In the genomic region with DNA sequence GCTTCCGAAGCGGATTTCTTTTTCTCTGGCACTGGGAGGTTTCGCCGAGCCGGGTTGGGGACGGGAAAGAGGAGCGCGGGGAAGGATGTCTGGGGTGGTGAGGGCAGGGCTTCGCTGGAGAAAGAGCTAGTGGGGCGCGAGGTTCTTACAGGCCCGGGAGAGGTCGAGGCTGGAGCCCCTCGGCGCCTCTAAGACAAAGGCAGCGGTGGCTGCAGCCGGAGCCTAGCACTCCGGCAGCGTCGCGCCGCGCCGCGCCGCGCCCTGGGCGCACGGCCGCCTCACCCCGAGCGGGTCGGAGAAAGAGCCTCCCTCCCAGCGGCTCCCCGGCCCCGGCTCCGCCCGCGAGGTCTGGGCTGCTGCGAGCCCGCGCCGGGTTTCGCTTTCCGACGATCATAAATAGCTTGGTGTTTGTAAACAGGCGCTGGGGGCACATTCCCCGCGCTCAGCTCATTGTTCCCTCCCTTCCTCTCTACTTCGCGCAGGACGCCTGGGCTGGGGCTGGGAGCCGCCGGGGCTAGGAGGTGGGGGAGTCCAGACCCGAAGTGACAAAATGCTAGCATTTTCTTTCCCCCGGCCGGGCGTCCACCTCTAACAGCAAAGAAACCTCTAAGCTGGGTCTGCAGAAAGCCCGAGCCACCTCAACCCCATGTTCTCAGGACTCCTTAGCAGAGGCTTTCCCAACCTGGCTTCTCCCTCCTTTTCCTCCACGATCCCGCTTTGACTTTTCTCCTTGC, we compare ENCODE assay signal across 8 cellular contexts. TPM values are rescaled to one million over a fixed set of nuclear protein-coding genes. Genes with fewer than 3 reads are reported as not detected.
A peak's percentile ranks its signal among the peaks of the same experiment; 100 is the strongest.
DNase-seq lines count a peak whose midpoint lies in the region; ATAC-seq and TF ChIP-seq lines count a peak whose summit lies in the region.

No MANE protein-coding gene starts in this region.

- H3K4me1 Mint-ChIP-seq in WTC11 (peaks cover 52% of the 10 kb centered on the region), nephron progenitor cell (peaks cover 36% of the 10 kb centered on the region)

- peak overlapping the region; percentile 97 for H3K4me3 Mint-ChIP-seq in WTC11
- peak overlapping the region; percentile 93 for H3K4me3 Mint-ChIP-seq in nephron progenitor cell

- peak overlapping the region; percentile 85 to 98 (median 91) for H3K4me2 ChIP-seq in BLaER1 treated with 17β-estradiol and CSF1 and Interleukin-3, amounts not matched to agents 10 nM and 100 nM

- peaks cover 0 to 66% (median 51%) of the 10 kb centered on the region in 11 experiments; a peak in 16 of 22 replicates for H4K20me1 ChIP-seq in BLaER1 treated with 17β-estradiol and CSF1 and Interleukin-3, amounts not matched to agents 10 nM and 100 nM

- H3K4me3 ChIP-seq in BLaER1 treated with 17β-estradiol and CSF1 and Interleukin-3, amounts not matched to agents 10 nM and 100 nM = peak overlapping the region; percentile 51 to 71 (median 60)
- H3K4me3 ChIP-seq in NB4 (ENCODE audit: low read depth, low read length) = peak overlapping the region; percentile 61

- H3K27me3 ChIP-seq in BLaER1 treated with 17β-estradiol and CSF1 and Interleukin-3, amounts not matched to agents 10 nM and 100 nM = peaks cover 91 to 97% (median 97%) of the 10 kb centered on the region in 11 experiments
- H3K27me3 ChIP-seq in foreskin keratinocyte = no peaks in the 10 kb centered on the region

- H3K9me3 Mint-ChIP-seq in WTC11 = no peaks in the 10 kb centered on the region
- no peaks in the 10 kb centered on the region for H3K9me3 Mint-ChIP-seq in nephron progenitor cell

- peaks cover 0 to 17% (median 3%) of the 10 kb centered on the region in 11 experiments; a peak in 11 of 22 replicates for H3K9me3 ChIP-seq in BLaER1 treated with 17β-estradiol and CSF1 and Interleukin-3, amounts not matched to agents 10 nM and 100 nM (replicated peaks in 1 of 11)

- H3K27ac ChIP-seq in BLaER1 treated with 17β-estradiol and CSF1 and Interleukin-3, amounts not matched to agents 10 nM and 100 nM = no peak overlapping the region
- peak overlapping the region; percentile 73 for H3K27ac ChIP-seq in foreskin keratinocyte

- peaks cover 6 to 24% (median 20%) of the 10 kb centered on the region in 10 experiments; a peak in 17 of 20 replicates for H3K4me1 ChIP-seq in BLaER1 treated with 17β-estradiol and CSF1 and Interleukin-3, amounts not matched to agents 10 nM and 100 nM
- no peaks in the 10 kb centered on the region for H3K4me1 ChIP-seq in foreskin keratinocyte

- no peaks in the 10 kb centered on the region for H3K36me3 ChIP-seq in BLaER1 treated with 17β-estradiol and CSF1 and Interleukin-3, amounts not matched to agents 10 nM and 100 nM

- H3K27ac Mint-ChIP-seq in WTC11 = no peak overlapping the region
- peak overlapping the region; percentile 99 for H3K27ac Mint-ChIP-seq in nephron progenitor cell

- DNase-seq in NB4 (ENCODE audit: low read depth) (peak; percentile 68), WTC11 (ENCODE audit: low spot score) (peak; percentile 67), foreskin keratinocyte (peak; percentile 57 to 78), nephron progenitor cell (peak; percentile 74)
- no peak for DNase-seq in stimulated activated CD4-positive, alpha-beta T cell treated with anti-CD3 and anti-CD28 coated beads, Interleukin-15, amount 100 ng/mL, for 24 hours

- TF ChIP-seq CTCF in NB4 (IDR thresholded peaks at IDR 0.05; ENCODE audit: low read depth, low read length) (no peak), WTC11 (IDR thresholded peaks at IDR 0.05) (no peak), foreskin keratinocyte (conservative IDR thresholded peaks at IDR 0.05) (no peak), nephron progenitor cell (IDR thresholded peaks at IDR 0.05) (no peak)

- peak; percentile 49 for ATAC-seq in GM19351 (IDR thresholded peaks at IDR 0.05; ENCODE audit: unreplicated experiment)
- peak; percentile 32 for ATAC-seq in WTC11
- peak; percentile 51 for ATAC-seq in foreskin keratinocyte
- ATAC-seq in HG03342 (IDR thresholded peaks at IDR 0.05; ENCODE audit: unreplicated experiment) = no peak

- H3K27me3 Mint-ChIP-seq in WTC11 (ENCODE audit: low read depth) (peaks cover 100% of the 10 kb centered on the region), nephron progenitor cell (ENCODE audit: low read depth, poor library complexity) (no peaks in the 10 kb centered on the region)

- POLR2A ChIA-PET in WTC11 (lab: Charles Lee) = interaction anchor here (1.0 to 1.5 kb wide), 3 partner anchors 12 to 143 kb away, joined by 3 to 6 read pairs (median 4); no protein-coding TSS in a partner anchor

- TF ChIP-seq POLR2A in NB4 (IDR thresholded peaks at IDR 0.05; ENCODE audit: extremely low read depth, insufficient read length) = no peak

- CTCF ChIA-PET in WTC11 (lab: Charles Lee) = interaction anchor here (0.6 to 5.8 kb wide), 9 partner anchors 11 to 794 kb away, joined by 3 to 81 read pairs (median 7); no protein-coding TSS in a partner anchor

- H3K36me3 Mint-ChIP-seq in WTC11 (no peaks in the 10 kb centered on the region), nephron progenitor cell (ENCODE audit: low read depth) (peaks cover 12% of the 10 kb centered on the region)

- H3K9ac ChIP-seq in BLaER1 treated with 17β-estradiol and CSF1 and Interleukin-3, amounts not matched to agents 10 nM and 100 nM = peak overlapping the region in 9 of 11 experiments; percentile 26 to 58 (median 45); a peak in 14 of 22 replicates

TF ChIP-seq in WTC11, 78 proteins besides CTCF, POLR2A, EP300 and RAD21 (continues in another document):
- TF ChIP-seq, protein P1, sequence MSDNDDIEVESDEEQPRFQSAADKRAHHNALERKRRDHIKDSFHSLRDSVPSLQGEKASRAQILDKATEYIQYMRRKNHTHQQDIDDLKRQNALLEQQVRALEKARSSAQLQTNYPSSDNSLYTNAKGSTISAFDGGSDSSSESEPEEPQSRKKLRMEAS (CRISPR knock-in tag; IDR thresholded peaks at IDR 0.05) = no peak
- TF ChIP-seq NR3C1 (CRISPR knock-in tag; conservative IDR thresholded peaks at IDR 0.05; ENCODE audit: low read depth) = no peak
- TF ChIP-seq, protein P2, sequence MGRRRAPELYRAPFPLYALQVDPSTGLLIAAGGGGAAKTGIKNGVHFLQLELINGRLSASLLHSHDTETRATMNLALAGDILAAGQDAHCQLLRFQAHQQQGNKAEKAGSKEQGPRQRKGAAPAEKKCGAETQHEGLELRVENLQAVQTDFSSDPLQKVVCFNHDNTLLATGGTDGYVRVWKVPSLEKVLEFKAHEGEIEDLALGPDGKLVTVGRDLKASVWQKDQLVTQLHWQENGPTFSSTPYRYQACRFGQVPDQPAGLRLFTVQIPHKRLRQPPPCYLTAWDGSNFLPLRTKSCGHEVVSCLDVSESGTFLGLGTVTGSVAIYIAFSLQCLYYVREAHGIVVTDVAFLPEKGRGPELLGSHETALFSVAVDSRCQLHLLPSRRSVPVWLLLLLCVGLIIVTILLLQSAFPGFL (CRISPR knock-in tag; IDR thresholded peaks at IDR 0.05; ENCODE audit: borderline replicate concordance) = no peak
- TF ChIP-seq SP1 (CRISPR knock-in tag; conservative IDR thresholded peaks at IDR 0.05) = 0 out of 2 replicates have a peak, but pooled peaks have one; percentile 22
- TF ChIP-seq, protein P3, sequence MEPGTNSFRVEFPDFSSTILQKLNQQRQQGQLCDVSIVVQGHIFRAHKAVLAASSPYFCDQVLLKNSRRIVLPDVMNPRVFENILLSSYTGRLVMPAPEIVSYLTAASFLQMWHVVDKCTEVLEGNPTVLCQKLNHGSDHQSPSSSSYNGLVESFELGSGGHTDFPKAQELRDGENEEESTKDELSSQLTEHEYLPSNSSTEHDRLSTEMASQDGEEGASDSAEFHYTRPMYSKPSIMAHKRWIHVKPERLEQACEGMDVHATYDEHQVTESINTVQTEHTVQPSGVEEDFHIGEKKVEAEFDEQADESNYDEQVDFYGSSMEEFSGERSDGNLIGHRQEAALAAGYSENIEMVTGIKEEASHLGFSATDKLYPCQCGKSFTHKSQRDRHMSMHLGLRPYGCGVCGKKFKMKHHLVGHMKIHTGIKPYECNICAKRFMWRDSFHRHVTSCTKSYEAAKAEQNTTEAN (CRISPR knock-in tag; IDR thresholded peaks at IDR 0.05) = peak; percentile 68; the same call in 1 of the 2 replicates
- no peak for TF ChIP-seq GTF2I (CRISPR knock-in tag; conservative IDR thresholded peaks at IDR 0.05)
- TF ChIP-seq, protein P4, sequence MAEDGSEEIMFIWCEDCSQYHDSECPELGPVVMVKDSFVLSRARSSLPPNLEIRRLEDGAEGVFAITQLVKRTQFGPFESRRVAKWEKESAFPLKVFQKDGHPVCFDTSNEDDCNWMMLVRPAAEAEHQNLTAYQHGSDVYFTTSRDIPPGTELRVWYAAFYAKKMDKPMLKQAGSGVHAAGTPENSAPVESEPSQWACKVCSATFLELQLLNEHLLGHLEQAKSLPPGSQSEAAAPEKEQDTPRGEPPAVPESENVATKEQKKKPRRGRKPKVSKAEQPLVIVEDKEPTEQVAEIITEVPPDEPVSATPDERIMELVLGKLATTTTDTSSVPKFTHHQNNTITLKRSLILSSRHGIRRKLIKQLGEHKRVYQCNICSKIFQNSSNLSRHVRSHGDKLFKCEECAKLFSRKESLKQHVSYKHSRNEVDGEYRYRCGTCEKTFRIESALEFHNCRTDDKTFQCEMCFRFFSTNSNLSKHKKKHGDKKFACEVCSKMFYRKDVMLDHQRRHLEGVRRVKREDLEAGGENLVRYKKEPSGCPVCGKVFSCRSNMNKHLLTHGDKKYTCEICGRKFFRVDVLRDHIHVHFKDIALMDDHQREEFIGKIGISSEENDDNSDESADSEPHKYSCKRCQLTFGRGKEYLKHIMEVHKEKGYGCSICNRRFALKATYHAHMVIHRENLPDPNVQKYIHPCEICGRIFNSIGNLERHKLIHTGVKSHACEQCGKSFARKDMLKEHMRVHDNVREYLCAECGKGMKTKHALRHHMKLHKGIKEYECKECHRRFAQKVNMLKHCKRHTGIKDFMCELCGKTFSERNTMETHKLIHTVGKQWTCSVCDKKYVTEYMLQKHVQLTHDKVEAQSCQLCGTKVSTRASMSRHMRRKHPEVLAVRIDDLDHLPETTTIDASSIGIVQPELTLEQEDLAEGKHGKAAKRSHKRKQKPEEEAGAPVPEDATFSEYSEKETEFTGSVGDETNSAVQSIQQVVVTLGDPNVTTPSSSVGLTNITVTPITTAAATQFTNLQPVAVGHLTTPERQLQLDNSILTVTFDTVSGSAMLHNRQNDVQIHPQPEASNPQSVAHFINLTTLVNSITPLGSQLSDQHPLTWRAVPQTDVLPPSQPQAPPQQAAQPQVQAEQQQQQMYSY (CRISPR knock-in tag; IDR thresholded peaks at IDR 0.05) = no peak

RNA-seq across cellular contexts. Expression of a gene that starts 0.8 kb away (rescaled TPM):
- 0.30 to 0.48 TPM (median 0.39 TPM) in 3 replicates for total RNA-seq in WTC11 (2021)
- 9.0 and 9.2 TPM in 2 replicates for total RNA-seq in foreskin keratinocyte
- polyA plus RNA-seq in foreskin keratinocyte = 3.2 and 5.0 TPM in 2 replicates
